ENCODE assay signal across 10 cellular contexts in genomic region chr2:23662941-23663729, GRCh38.
DNase-seq lines count a peak whose midpoint lies in the region; ATAC-seq and TF ChIP-seq lines count a peak whose summit lies in the region.
"Had no signal": no experiment of that assay in that cellular context is flagged by ENCODE, and none has a peak within 500 bp of the region (broad histone marks: within the 10 kb centered on the region; RNA-seq: fewer than 3 reads in every experiment).

No MANE protein-coding gene starts in this region.

- TF ChIP-seq CTCF in nephron progenitor cell (IDR thresholded peaks at IDR 0.05), result no peak

- peak; percentile 59 for DNase-seq in Right ventricle myocardium inferior (ENCODE audit: missing footprints)
- DNase-seq in cardiac septum (ENCODE audit: low spot score), result no peak
- peak; percentile 20 for DNase-seq in fibroblast of peridontal ligament (ENCODE audit: extremely low read depth)
- peak; percentile 29 for DNase-seq in nephron progenitor cell
- no peak for DNase-seq in kidney glomerular epithelial cell (lab: John Stamatoyannopoulos, UW)
- DNase-seq in activated CD4-positive, CD25-positive, alpha-beta regulatory T cell treated with anti-CD3 and anti-CD28 coated beads, Interleukin-2, amount 50 U/mL, for 72 hours, result no peak
- no peak for DNase-seq in activated gamma-delta T cell treated with Interleukin-2 at 50 U/mL for 16 hours
- DNase-seq: NCI-H524, occipital lobe had no signal

- H3K9me3 Mint-ChIP-seq in nephron progenitor cell, result no peaks in the 10 kb centered on the region

- H3K4me3 Mint-ChIP-seq in nephron progenitor cell, result no peak overlapping the region

- H3K36me3 Mint-ChIP-seq in nephron progenitor cell (ENCODE audit: low read depth), result no peaks in the 10 kb centered on the region

- H3K27ac Mint-ChIP-seq in nephron progenitor cell, result no peak overlapping the region

- H3K4me1 Mint-ChIP-seq in nephron progenitor cell, result peaks cover 20% of the 10 kb centered on the region

- intact Hi-C loops in Right ventricle myocardium inferior (cut with DNase I), result no loop called here
- intact Hi-C loops in cardiac septum (cut with DNase I), result no loop called here

- ATAC-seq in Right ventricle myocardium inferior, result no peak
- ATAC-seq in HG03439 (IDR thresholded peaks at IDR 0.05; ENCODE audit: unreplicated experiment), result no peak

- H3K27me3 Mint-ChIP-seq in nephron progenitor cell (ENCODE audit: low read depth, poor library complexity), result peaks cover 20% of the 10 kb centered on the region

Comparison
In these comparisons a context has a peak if more than half of its experiments do, and no peak if none do; other contexts are left out.
1. DNase-seq: peak in Right ventricle myocardium inferior (single experiment), fibroblast of peridontal ligament (single experiment) and nephron progenitor cell (single experiment); none in cardiac septum (single experiment), kidney glomerular epithelial cell (single experiment), activated CD4-positive, CD25-positive, alpha-beta regulatory T cell treated with anti-CD3 and anti-CD28 coated beads, Interleukin-2, amount 50 U/mL, for 72 hours (single experiment) and activated gamma-delta T cell treated with Interleukin-2 at 50 U/mL for 16 hours (single experiment).